Comparison of ENCODE assay signal across 30 cellular contexts in the genomic region with DNA sequence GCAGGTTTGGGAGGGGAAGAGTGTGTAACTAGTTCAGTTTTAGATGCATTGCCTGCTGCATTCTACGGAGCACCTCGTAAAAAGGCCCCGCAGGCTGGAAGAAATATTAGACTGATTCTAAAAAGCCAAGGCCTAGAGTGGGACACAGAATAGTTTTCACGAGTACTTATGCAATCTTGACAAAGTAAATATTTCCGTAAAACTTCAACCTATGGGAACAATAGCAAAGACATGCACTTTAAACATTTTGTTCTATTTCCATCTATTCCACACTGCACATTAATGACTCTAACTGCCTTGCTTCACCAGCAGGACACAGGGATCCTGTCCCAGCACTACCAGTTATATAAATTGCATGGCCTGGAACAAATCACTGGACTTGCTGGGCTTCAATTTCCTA.
"Had no signal": no experiment of that assay in that cellular context is flagged by ENCODE, and none has a peak within 500 bp of the region (broad histone marks: within the 10 kb centered on the region; RNA-seq: fewer than 3 reads in every experiment).

No MANE protein-coding gene starts in this region.

- H3K27ac ChIP-seq: brain microvascular endothelial cell, coronary artery, dorsolateral prefrontal cortex, gastrocnemius medialis, heart left ventricle, WERI-Rb-1 had no signal

- H3K27me3 ChIP-seq: brain microvascular endothelial cell, dorsolateral prefrontal cortex, gastrocnemius medialis, heart left ventricle had no signal

- H3K27me3 Mint-ChIP-seq: activated B cell treated with CpG ODN at 0.5 μM for 24 hours; activated CD8-positive, alpha-beta T cell treated with anti-CD3 and anti-CD28 coated beads for 36 hours; activated naive CD8-positive, alpha-beta T cell; central memory CD8-positive, alpha-beta T cell; dendritic cell treated with granulocyte-macrophage colony-stimulating factor and Interleukin-4, amounts not matched to agents 40 ng/mL and 50 ng/mL, for 4 days; T-helper 17 cell had no signal

- H3K4me3 Mint-ChIP-seq: activated B cell treated with CpG ODN at 0.5 μM for 24 hours; activated CD8-positive, alpha-beta T cell treated with anti-CD3 and anti-CD28 coated beads for 36 hours; activated naive CD4-positive, alpha-beta T cell treated with anti-CD3 and anti-CD28 coated beads for 36 hours; activated naive CD8-positive, alpha-beta T cell; activated T-helper 1 cell treated with anti-CD3 and anti-CD28 coated beads, Interleukin-12 subunit alpha, Interleukin-12 subunit beta, Interleukin-2, Interleukin-4 antibody, amounts not matched to agents 30 ng/mL and 10 ng/mL and 1 ng/mL, durations not matched to agents 14 hours and 24 hours and 36 hours; central memory CD8-positive, alpha-beta T cell; dendritic cell treated with granulocyte-macrophage colony-stimulating factor and Interleukin-4, amounts not matched to agents 40 ng/mL and 50 ng/mL, for 4 days; endodermal cell; T-helper 17 cell; T-helper 2 cell treated with Interferon-gamma antibody and Interleukin-4, amounts not matched to agents 5 μg/mL and 100 μg/mL, for 36 hours had no signal

- DNase-seq: activated B cell treated with CpG ODN at 0.5 μM for 24 hours; activated CD4-positive, alpha-beta T cell treated with anti-CD3 and anti-CD28 coated beads for 48 hours; activated CD4-positive, alpha-beta T cell treated with anti-CD3 and anti-CD28 coated beads, Interleukin-2, amount 50 U/mL, for 1 hour; activated CD4-positive, alpha-beta T cell treated with anti-CD3 and anti-CD28 coated beads, Interleukin-2, amount 50 U/mL, for 48 hours; activated CD8-positive, alpha-beta memory T cell treated with anti-CD3 and anti-CD28 coated beads for 24 hours; activated CD8-positive, alpha-beta T cell treated with anti-CD3 and anti-CD28 coated beads for 36 hours; activated effector memory CD4-positive, alpha-beta T cell treated with anti-CD3 and anti-CD28 coated beads, Interleukin-2, amount 50 U/mL, for 16 hours; activated naive CD4-positive, alpha-beta T cell treated with anti-CD3 and anti-CD28 coated beads for 36 hours; activated T-cell treated with anti-CD3 and anti-CD28 coated beads, Interleukin-2, amount 50 U/mL, for 48 hours; amniotic stem cell; anterior cingulate cortex; brain microvascular endothelial cell; dorsolateral prefrontal cortex; effector memory CD4-positive, alpha-beta T cell; endodermal cell; foreskin fibroblast; gastrocnemius medialis; glutamatergic neuron; heart left ventricle; T-helper 1 cell; T-helper 17 cell; T1000; WERI-Rb-1 had no signal

- H3K9me3 Mint-ChIP-seq: activated B cell treated with CpG ODN at 0.5 μM for 24 hours; activated naive CD4-positive, alpha-beta T cell treated with anti-CD3 and anti-CD28 coated beads for 36 hours; activated T-helper 1 cell treated with anti-CD3 and anti-CD28 coated beads, Interleukin-12 subunit alpha, Interleukin-12 subunit beta, Interleukin-2, Interleukin-4 antibody, amounts not matched to agents 30 ng/mL and 10 ng/mL and 1 ng/mL, durations not matched to agents 14 hours and 24 hours and 36 hours; activated T-helper 2 cell treated with anti-CD3 and anti-CD28 coated beads, Interferon-gamma antibody, Interleukin-2, Interleukin-4, amounts not matched to agents 10 μg/mL and 5 μg/mL and 100 μg/mL, durations not matched to agents 14 hours and 24 hours and 36 hours; central memory CD8-positive, alpha-beta T cell; dendritic cell treated with granulocyte-macrophage colony-stimulating factor and Interleukin-4, amounts not matched to agents 40 ng/mL and 50 ng/mL, for 4 days; T-helper 2 cell treated with Interferon-gamma antibody and Interleukin-4, amounts not matched to agents 5 μg/mL and 100 μg/mL, for 36 hours had no signal

- H3K4me1 ChIP-seq: gastrocnemius medialis had no signal

- H3K4me3 ChIP-seq: coronary artery, dorsolateral prefrontal cortex, gastrocnemius medialis, heart left ventricle had no signal

- H3K27ac Mint-ChIP-seq: activated B cell treated with CpG ODN at 0.5 μM for 24 hours; activated CD8-positive, alpha-beta T cell treated with anti-CD3 and anti-CD28 coated beads for 36 hours; activated naive CD4-positive, alpha-beta T cell treated with anti-CD3 and anti-CD28 coated beads for 36 hours; activated T-helper 1 cell treated with anti-CD3 and anti-CD28 coated beads, Interleukin-12 subunit alpha, Interleukin-12 subunit beta, Interleukin-2, Interleukin-4 antibody, amounts not matched to agents 30 ng/mL and 10 ng/mL and 1 ng/mL, durations not matched to agents 14 hours and 24 hours and 36 hours; activated T-helper 2 cell treated with anti-CD3 and anti-CD28 coated beads, Interferon-gamma antibody, Interleukin-2, Interleukin-4, amounts not matched to agents 10 μg/mL and 5 μg/mL and 100 μg/mL, durations not matched to agents 14 hours and 24 hours and 36 hours; dendritic cell treated with granulocyte-macrophage colony-stimulating factor and Interleukin-4, amounts not matched to agents 40 ng/mL and 50 ng/mL, for 4 days; endodermal cell; T-helper 17 cell; T-helper 2 cell treated with Interferon-gamma antibody and Interleukin-4, amounts not matched to agents 5 μg/mL and 100 μg/mL, for 36 hours had no signal

- H3K9me3 ChIP-seq: gastrocnemius medialis, heart left ventricle had no signal

- H3K36me3 ChIP-seq: brain microvascular endothelial cell, gastrocnemius medialis, heart left ventricle, WERI-Rb-1 had no signal
